Comparison of ENCODE assay signal across 8 cellular contexts in genomic region chr12:51591020-51591901, GRCh38. TPM values are rescaled to one million over a fixed set of nuclear protein-coding genes. Genes with fewer than 3 reads are reported as not detected.
DNase-seq lines count a peak whose midpoint lies in the region; ATAC-seq and TF ChIP-seq lines count a peak whose summit lies in the region.

SCN8A (plus strand) TSS chr12:51591233; CDS start chr12:51662818, 71,585 bp downstream.

- H3K27me3 ChIP-seq in RWPE2 (ENCODE audit: insufficient read depth, poor library complexity, severe bottlenecking) = no peaks in the 10 kb centered on the region
- peaks cover 0 to 80% (median 36%) of the 10 kb centered on the region in 7 donors for H3K27me3 ChIP-seq in heart right ventricle

- WGBS in heart right ventricle, 2 donors = 1% methylated on average over 38 to 90 of the region's 90 CpGs

- H3K27ac ChIP-seq in RWPE2 (ENCODE audit: poor library complexity, severe bottlenecking) (peak within 1 kb of the TSS; percentile 7), heart right ventricle (no peak within 1 kb of the TSS)

- H3K4me1 Mint-ChIP-seq in activated naive CD8-positive, alpha-beta T cell treated with anti-CD3 and anti-CD28 coated beads for 36 hours = peaks cover 19% of the 10 kb centered on the region

- DNase-seq in ELF-1 (ENCODE audit: low read depth, low spot score) (peak; percentile 69), RWPE2 (ENCODE audit: low spot score) (peak; percentile 61), heart right ventricle (peak; percentile 18 to 19), posterior cingulate gyrus (peak; percentile 28 to 93 (median 63)), cortex of kidney (lab: John Stamatoyannopoulos, UW) (no peak)
- peak; percentile 65 for DNase-seq in activated naive CD8-positive, alpha-beta T cell treated with anti-CD3 and anti-CD28 coated beads for 36 hours

- intact Hi-C loops in heart right ventricle (cut with DNase I) (no loop called here), posterior cingulate gyrus (cut with DNase I) (loop anchor here (5.0 kb wide), 1 partner anchor 231 kb away; no protein-coding TSS in a partner anchor)

- H3K4me1 ChIP-seq in RWPE2 (ENCODE audit: insufficient read depth, poor library complexity, severe bottlenecking) (no peaks in the 10 kb centered on the region), heart right ventricle (peaks cover 0 to 12% (median 10%) of the 10 kb centered on the region in 9 donors)

- no peaks in the 10 kb centered on the region for H3K9me3 Mint-ChIP-seq in activated naive CD8-positive, alpha-beta T cell treated with anti-CD3 and anti-CD28 coated beads for 36 hours

- TF ChIP-seq CTCF in RWPE2 (IDR thresholded peaks at IDR 0.05; ENCODE audit: poor library complexity, severe bottlenecking) (peak; percentile 31), heart right ventricle (IDR thresholded peaks at IDR 0.05) (no peak)

- H3K36me3 ChIP-seq in RWPE2 (ENCODE audit: low read depth) (no peaks in the 10 kb centered on the region), heart right ventricle (no peaks in the 10 kb centered on the region)

- no peaks in the 10 kb centered on the region for H3K9me3 ChIP-seq in RWPE2 (ENCODE audit: severe bottlenecking)
- H3K9me3 ChIP-seq in heart right ventricle = no peaks in the 10 kb centered on the region

- peak within 1 kb of the TSS; percentile 88 for H3K4me3 Mint-ChIP-seq in activated naive CD8-positive, alpha-beta T cell treated with anti-CD3 and anti-CD28 coated beads for 36 hours

- H3K36me3 Mint-ChIP-seq in activated naive CD8-positive, alpha-beta T cell treated with anti-CD3 and anti-CD28 coated beads for 36 hours = no peaks in the 10 kb centered on the region

- H3K27ac Mint-ChIP-seq in activated naive CD8-positive, alpha-beta T cell treated with anti-CD3 and anti-CD28 coated beads for 36 hours = peak within 1 kb of the TSS; percentile 73

- ATAC-seq in HG03342 (IDR thresholded peaks at IDR 0.05; ENCODE audit: unreplicated experiment) (peak; percentile 25), RWPE2 (ENCODE audit: low read depth) (peak; percentile 67), heart right ventricle (peak in 4 of 8 donors; percentile 41 to 67 (median 54)), GM21723 (IDR thresholded peaks at IDR 0.05; ENCODE audit: unreplicated experiment) (no peak)

- H3K27me3 Mint-ChIP-seq in activated naive CD8-positive, alpha-beta T cell treated with anti-CD3 and anti-CD28 coated beads for 36 hours = peaks cover 54% of the 10 kb centered on the region

- H3K4me3 ChIP-seq in RWPE2 (ENCODE audit: severe bottlenecking) (peak within 1 kb of the TSS; percentile 93), heart right ventricle (peak within 1 kb of the TSS; percentile 37 to 65 (median 59))

RNA-seq across cellular contexts. Expression of gene SCN8A, which starts in this region (rescaled TPM):
- under 1 TPM; 0.86 to 0.93 TPM for total RNA-seq in activated naive CD8-positive, alpha-beta T cell treated with anti-CD3 and anti-CD28 coated beads for 36 hours
- total RNA-seq in heart right ventricle = 1 to 10 TPM in 1 of 10 donors, under 1 TPM in 8, not detected in 1; 0.27 to 1.6 (median 0.46) TPM
- under 1 TPM; 0.01 to 0.07 TPM for polyA plus RNA-seq in heart right ventricle

Comparison
In these comparisons a context has a peak if more than half of its experiments do, and no peak if none do; other contexts are left out.
1. Peak in DNase-seq in activated naive CD8-positive, alpha-beta T cell treated with anti-CD3 and anti-CD28 coated beads for 36 hours; RNA of the gene not detected or under 1 TPM.